Comparison of ENCODE assay signal across 1 cellular context in genomic region chr1:115642168-115643072, GRCh38.
TF ChIP-seq lines count a peak whose summit lies in the region.

No MANE protein-coding gene starts in this region.

TF ChIP-seq in GM12878, 131 proteins besides CTCF, POLR2A, EP300 and RAD21 (continued from another document and continues in another):
- TF ChIP-seq PRDM15 (CRISPR knock-in tag; IDR thresholded peaks at IDR 0.05) (no peak), SREBF1 (IDR thresholded peaks at IDR 0.05; ENCODE audit: low read length) (no peak), KDM1A (IDR thresholded peaks at IDR 0.05; ENCODE audit: borderline replicate concordance) (no peak), ZNF687 (IDR thresholded peaks at IDR 0.05) (0 out of 2 replicates have a peak, but pooled peaks have one; percentile 27), IKZF1 (conservative IDR thresholded peaks at IDR 0.05) (peak; percentile 21; the same call in 1 of the 2 replicates), PAX8 (IDR thresholded peaks at IDR 0.05) (no peak), HDAC6 (IDR thresholded peaks at IDR 0.05; ENCODE audit: unreplicated experiment) (peak; percentile 94), SREBF2 (IDR thresholded peaks at IDR 0.05; ENCODE audit: low read length) (no peak), E2F4 (IDR thresholded peaks at IDR 0.05; ENCODE audit: low read depth, low read length) (no peak), ZNF207 (IDR thresholded peaks at IDR 0.05; ENCODE audit: borderline replicate concordance) (no peak), SMAD5 (IDR thresholded peaks at IDR 0.05; ENCODE audit: low read depth) (no peak), SIX5 (IDR thresholded peaks at IDR 0.05; ENCODE audit: low read depth, low read length, severe bottlenecking) (no peak), SMAD1 (IDR thresholded peaks at IDR 0.05; ENCODE audit: low read depth, partially characterized antibody) (no peak), ZBTB40 (IDR thresholded peaks at IDR 0.05; ENCODE audit: borderline replicate concordance) (no peak), HDAC2 (IDR thresholded peaks at IDR 0.05) (no peak), NR2F1 (conservative IDR thresholded peaks at IDR 0.05) (no peak), POU2F2 (IDR thresholded peaks at IDR 0.05; ENCODE audit: borderline replicate concordance, low read depth, low read length) (no peak), USF1 (IDR thresholded peaks at IDR 0.05; ENCODE audit: borderline replicate concordance, extremely low read length, insufficient read depth, low read depth, low read length) (no peak)
- TF ChIP-seq, protein P1, sequence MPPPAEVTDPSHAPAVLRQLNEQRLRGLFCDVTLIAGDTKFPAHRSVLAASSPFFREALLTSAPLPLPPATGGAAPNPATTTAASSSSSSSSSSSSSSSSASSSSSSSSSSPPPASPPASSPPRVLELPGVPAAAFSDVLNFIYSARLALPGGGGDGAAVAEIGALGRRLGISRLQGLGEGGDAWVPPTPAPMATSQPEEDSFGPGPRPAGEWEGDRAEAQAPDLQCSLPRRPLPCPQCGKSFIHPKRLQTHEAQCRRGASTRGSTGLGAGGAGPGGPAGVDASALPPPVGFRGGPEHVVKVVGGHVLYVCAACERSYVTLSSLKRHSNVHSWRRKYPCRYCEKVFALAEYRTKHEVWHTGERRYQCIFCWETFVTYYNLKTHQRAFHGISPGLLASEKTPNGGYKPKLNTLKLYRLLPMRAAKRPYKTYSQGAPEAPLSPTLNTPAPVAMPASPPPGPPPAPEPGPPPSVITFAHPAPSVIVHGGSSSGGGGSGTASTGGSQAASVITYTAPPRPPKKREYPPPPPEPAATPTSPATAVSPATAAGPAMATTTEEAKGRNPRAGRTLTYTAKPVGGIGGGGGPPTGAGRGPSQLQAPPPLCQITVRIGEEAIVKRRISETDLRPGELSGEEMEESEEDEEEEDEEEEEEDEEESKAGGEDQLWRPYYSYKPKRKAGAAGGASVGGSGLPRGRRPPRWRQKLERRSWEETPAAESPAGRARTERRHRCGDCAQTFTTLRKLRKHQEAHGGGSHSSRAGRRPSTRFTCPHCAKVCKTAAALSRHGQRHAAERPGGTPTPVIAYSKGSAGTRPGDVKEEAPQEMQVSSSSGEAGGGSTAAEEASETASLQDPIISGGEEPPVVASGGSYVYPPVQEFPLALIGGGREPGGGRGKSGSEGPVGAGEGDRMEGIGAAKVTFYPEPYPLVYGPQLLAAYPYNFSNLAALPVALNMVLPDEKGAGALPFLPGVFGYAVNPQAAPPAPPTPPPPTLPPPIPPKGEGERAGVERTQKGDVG (CRISPR knock-in tag; IDR thresholded peaks at IDR 0.05) = no peak
- TF ChIP-seq, protein P2, sequence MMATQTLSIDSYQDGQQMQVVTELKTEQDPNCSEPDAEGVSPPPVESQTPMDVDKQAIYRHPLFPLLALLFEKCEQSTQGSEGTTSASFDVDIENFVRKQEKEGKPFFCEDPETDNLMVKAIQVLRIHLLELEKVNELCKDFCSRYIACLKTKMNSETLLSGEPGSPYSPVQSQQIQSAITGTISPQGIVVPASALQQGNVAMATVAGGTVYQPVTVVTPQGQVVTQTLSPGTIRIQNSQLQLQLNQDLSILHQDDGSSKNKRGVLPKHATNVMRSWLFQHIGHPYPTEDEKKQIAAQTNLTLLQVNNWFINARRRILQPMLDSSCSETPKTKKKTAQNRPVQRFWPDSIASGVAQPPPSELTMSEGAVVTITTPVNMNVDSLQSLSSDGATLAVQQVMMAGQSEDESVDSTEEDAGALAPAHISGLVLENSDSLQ (IDR thresholded peaks at IDR 0.05) = peak; percentile 31; the same call in 1 of the 2 replicates
- TF ChIP-seq, protein P3, sequence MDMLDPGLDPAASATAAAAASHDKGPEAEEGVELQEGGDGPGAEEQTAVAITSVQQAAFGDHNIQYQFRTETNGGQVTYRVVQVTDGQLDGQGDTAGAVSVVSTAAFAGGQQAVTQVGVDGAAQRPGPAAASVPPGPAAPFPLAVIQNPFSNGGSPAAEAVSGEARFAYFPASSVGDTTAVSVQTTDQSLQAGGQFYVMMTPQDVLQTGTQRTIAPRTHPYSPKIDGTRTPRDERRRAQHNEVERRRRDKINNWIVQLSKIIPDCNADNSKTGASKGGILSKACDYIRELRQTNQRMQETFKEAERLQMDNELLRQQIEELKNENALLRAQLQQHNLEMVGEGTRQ (IDR thresholded peaks at IDR 0.05; ENCODE audit: borderline replicate concordance, low read depth, low read length) = no peak
- TF ChIP-seq, protein P4, sequence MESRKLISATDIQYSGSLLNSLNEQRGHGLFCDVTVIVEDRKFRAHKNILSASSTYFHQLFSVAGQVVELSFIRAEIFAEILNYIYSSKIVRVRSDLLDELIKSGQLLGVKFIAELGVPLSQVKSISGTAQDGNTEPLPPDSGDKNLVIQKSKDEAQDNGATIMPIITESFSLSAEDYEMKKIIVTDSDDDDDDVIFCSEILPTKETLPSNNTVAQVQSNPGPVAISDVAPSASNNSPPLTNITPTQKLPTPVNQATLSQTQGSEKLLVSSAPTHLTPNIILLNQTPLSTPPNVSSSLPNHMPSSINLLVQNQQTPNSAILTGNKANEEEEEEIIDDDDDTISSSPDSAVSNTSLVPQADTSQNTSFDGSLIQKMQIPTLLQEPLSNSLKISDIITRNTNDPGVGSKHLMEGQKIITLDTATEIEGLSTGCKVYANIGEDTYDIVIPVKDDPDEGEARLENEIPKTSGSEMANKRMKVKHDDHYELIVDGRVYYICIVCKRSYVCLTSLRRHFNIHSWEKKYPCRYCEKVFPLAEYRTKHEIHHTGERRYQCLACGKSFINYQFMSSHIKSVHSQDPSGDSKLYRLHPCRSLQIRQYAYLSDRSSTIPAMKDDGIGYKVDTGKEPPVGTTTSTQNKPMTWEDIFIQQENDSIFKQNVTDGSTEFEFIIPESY (IDR thresholded peaks at IDR 0.05) = no peak
- TF ChIP-seq, protein P5, sequence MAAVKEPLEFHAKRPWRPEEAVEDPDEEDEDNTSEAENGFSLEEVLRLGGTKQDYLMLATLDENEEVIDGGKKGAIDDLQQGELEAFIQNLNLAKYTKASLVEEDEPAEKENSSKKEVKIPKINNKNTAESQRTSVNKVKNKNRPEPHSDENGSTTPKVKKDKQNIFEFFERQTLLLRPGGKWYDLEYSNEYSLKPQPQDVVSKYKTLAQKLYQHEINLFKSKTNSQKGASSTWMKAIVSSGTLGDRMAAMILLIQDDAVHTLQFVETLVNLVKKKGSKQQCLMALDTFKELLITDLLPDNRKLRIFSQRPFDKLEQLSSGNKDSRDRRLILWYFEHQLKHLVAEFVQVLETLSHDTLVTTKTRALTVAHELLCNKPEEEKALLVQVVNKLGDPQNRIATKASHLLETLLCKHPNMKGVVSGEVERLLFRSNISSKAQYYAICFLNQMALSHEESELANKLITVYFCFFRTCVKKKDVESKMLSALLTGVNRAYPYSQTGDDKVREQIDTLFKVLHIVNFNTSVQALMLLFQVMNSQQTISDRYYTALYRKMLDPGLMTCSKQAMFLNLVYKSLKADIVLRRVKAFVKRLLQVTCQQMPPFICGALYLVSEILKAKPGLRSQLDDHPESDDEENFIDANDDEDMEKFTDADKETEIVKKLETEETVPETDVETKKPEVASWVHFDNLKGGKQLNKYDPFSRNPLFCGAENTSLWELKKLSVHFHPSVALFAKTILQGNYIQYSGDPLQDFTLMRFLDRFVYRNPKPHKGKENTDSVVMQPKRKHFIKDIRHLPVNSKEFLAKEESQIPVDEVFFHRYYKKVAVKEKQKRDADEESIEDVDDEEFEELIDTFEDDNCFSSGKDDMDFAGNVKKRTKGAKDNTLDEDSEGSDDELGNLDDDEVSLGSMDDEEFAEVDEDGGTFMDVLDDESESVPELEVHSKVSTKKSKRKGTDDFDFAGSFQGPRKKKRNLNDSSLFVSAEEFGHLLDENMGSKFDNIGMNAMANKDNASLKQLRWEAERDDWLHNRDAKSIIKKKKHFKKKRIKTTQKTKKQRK (IDR thresholded peaks at IDR 0.05; ENCODE audit: low read depth, low read length) = no peak
